In the genomic region with DNA sequence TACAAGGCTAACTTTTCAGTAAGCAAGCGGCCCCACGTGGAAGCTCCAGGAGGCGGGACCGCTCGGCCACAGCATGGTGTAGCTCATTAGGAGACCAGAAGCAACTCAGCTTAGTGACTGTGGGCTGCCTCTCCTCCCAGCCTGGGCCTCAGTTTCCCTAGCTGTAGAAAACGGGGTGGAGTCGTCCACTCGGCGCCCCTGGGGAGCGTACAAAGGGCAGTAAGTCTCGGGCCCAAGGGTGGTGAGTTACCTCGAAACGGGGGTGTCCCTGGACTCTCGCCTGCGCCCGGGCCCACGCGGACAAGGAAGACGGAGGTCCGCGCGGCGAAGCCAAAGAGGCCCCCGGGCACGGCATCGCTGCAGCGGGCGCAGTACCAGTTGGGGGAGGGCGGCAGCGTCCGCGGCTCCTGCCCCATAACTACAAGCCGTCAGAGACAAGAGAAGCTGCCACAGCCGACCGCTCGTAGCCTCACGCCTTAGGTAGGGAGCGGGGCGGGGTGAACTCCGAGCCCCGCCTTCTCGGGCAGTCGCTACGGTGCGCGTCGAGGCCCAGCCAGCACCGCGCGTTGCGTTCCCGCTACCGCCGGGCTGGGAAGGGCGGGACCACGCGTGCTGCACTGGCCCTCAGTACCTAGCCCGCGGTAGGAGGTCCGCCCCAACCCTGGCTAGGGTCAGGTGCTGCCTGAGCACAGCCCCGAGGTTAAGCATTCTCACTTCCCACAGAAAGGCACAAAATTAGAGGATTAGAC, we compare ENCODE assay signal across 1 cellular context.
TF ChIP-seq lines count a peak whose summit lies in the region.

Gene GEMIN5 (minus strand): TSS at position 494 of the 749 bp plus-strand sequence. CDS start 78 bp downstream, at position 416.

TF ChIP-seq in HepG2, 621 proteins besides CTCF, POLR2A, EP300 and RAD21 (continued from another document and continues in another):
- TF ChIP-seq AFF4 (CRISPR knock-in tag; IDR thresholded peaks at IDR 0.05) (no peak), ZNF770 (CRISPR knock-in tag; IDR thresholded peaks at IDR 0.05) (peak; percentile 64; the same call in 1 of the 2 replicates), AKAP8 (CRISPR knock-in tag; IDR thresholded peaks at IDR 0.05) (no peak), ZNF792 (CRISPR knock-in tag; IDR thresholded peaks at IDR 0.05) (peak; percentile 96), PTBP1 (IDR thresholded peaks at IDR 0.05; ENCODE audit: low read depth, low read length, poor library complexity, severe bottlenecking) (no peak), ZNF230 (CRISPR knock-in tag; IDR thresholded peaks at IDR 0.05) (peak; percentile 87; the same call in 1 of the 2 replicates), KAT7 (CRISPR knock-in tag; IDR thresholded peaks at IDR 0.05; ENCODE audit: borderline replicate concordance) (peak; percentile 97), KDM1A (CRISPR knock-in tag; IDR thresholded peaks at IDR 0.05) (no peak), CENPT (CRISPR knock-in tag; IDR thresholded peaks at IDR 0.05; ENCODE audit: low read depth) (no peak), GRHL1 (CRISPR knock-in tag; conservative IDR thresholded peaks at IDR 0.05) (no peak), JUN (CRISPR knock-in tag; IDR thresholded peaks at IDR 0.05) (peak; percentile 60; the same call in 1 of the 2 replicates), XRCC5 (optimal IDR thresholded peaks at IDR 0.05; ENCODE audit: low read length) (peak; percentile 86), GATAD2A (CRISPR knock-in tag; IDR thresholded peaks at IDR 0.05) (peak; percentile 48), ZNF207 (IDR thresholded peaks at IDR 0.05; ENCODE audit: borderline replicate concordance) (no peak), ZNF326 (CRISPR knock-in tag; IDR thresholded peaks at IDR 0.05; ENCODE audit: borderline replicate concordance) (no peak), ZFP37 (CRISPR knock-in tag; IDR thresholded peaks at IDR 0.05; ENCODE audit: borderline replicate concordance) (no peak), ZNF704 (CRISPR knock-in tag; IDR thresholded peaks at IDR 0.05; ENCODE audit: borderline replicate concordance) (peak; percentile 78; the same call in 1 of the 2 replicates), ZNF460 (CRISPR knock-in tag; IDR thresholded peaks at IDR 0.05; ENCODE audit: borderline replicate concordance) (no peak; the same call in 1 of the 2 replicates), RBAK (CRISPR knock-in tag; IDR thresholded peaks at IDR 0.05) (no peak), ZSCAN22 (CRISPR knock-in tag; IDR thresholded peaks at IDR 0.05) (no peak), KLF6 (CRISPR knock-in tag; IDR thresholded peaks at IDR 0.05) (peak; percentile 91), ZNF33B (CRISPR knock-in tag; IDR thresholded peaks at IDR 0.05) (no peak; the same call in 1 of the 2 replicates), MLX (CRISPR knock-in tag; IDR thresholded peaks at IDR 0.05) (no peak), ZNF775 (CRISPR knock-in tag; IDR thresholded peaks at IDR 0.05; ENCODE audit: borderline replicate concordance) (no peak)
- TF ChIP-seq, protein P1, sequence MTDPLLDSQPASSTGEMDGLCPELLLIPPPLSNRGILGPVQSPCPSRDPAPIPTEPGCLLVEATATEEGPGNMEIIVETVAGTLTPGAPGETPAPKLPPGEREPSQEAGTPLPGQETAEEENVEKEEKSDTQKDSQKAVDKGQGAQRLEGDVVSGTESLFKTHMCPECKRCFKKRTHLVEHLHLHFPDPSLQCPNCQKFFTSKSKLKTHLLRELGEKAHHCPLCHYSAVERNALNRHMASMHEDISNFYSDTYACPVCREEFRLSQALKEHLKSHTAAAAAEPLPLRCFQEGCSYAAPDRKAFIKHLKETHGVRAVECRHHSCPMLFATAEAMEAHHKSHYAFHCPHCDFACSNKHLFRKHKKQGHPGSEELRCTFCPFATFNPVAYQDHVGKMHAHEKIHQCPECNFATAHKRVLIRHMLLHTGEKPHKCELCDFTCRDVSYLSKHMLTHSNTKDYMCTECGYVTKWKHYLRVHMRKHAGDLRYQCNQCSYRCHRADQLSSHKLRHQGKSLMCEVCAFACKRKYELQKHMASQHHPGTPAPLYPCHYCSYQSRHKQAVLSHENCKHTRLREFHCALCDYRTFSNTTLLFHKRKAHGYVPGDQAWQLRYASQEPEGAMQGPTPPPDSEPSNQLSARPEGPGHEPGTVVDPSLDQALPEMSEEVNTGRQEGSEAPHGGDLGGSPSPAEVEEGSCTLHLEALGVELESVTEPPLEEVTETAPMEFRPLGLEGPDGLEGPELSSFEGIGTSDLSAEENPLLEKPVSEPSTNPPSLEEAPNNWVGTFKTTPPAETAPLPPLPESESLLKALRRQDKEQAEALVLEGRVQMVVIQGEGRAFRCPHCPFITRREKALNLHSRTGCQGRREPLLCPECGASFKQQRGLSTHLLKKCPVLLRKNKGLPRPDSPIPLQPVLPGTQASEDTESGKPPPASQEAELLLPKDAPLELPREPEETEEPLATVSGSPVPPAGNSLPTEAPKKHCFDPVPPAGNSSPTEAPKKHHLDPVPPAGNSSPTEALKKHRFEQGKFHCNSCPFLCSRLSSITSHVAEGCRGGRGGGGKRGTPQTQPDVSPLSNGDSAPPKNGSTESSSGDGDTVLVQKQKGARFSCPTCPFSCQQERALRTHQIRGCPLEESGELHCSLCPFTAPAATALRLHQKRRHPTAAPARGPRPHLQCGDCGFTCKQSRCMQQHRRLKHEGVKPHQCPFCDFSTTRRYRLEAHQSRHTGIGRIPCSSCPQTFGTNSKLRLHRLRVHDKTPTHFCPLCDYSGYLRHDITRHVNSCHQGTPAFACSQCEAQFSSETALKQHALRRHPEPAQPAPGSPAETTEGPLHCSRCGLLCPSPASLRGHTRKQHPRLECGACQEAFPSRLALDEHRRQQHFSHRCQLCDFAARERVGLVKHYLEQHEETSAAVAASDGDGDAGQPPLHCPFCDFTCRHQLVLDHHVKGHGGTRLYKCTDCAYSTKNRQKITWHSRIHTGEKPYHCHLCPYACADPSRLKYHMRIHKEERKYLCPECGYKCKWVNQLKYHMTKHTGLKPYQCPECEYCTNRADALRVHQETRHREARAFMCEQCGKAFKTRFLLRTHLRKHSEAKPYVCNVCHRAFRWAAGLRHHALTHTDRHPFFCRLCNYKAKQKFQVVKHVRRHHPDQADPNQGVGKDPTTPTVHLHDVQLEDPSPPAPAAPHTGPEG (CRISPR knock-in tag; IDR thresholded peaks at IDR 0.05), result peak; percentile 74
- TF ChIP-seq, protein P2, sequence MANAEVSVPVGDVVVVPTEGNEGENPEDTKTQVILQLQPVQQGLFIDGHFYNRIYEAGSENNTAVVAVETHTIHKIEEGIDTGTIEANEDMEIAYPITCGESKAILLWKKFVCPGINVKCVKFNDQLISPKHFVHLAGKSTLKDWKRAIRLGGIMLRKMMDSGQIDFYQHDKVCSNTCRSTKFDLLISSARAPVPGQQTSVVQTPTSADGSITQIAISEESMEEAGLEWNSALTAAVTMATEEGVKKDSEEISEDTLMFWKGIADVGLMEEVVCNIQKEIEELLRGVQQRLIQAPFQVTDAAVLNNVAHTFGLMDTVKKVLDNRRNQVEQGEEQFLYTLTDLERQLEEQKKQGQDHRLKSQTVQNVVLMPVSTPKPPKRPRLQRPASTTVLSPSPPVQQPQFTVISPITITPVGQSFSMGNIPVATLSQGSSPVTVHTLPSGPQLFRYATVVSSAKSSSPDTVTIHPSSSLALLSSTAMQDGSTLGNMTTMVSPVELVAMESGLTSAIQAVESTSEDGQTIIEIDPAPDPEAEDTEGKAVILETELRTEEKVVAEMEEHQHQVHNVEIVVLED (CRISPR knock-in tag; IDR thresholded peaks at IDR 0.05; ENCODE audit: borderline replicate concordance), result peak; percentile 78
- TF ChIP-seq, protein P3, sequence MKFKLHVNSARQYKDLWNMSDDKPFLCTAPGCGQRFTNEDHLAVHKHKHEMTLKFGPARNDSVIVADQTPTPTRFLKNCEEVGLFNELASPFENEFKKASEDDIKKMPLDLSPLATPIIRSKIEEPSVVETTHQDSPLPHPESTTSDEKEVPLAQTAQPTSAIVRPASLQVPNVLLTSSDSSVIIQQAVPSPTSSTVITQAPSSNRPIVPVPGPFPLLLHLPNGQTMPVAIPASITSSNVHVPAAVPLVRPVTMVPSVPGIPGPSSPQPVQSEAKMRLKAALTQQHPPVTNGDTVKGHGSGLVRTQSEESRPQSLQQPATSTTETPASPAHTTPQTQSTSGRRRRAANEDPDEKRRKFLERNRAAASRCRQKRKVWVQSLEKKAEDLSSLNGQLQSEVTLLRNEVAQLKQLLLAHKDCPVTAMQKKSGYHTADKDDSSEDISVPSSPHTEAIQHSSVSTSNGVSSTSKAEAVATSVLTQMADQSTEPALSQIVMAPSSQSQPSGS (CRISPR knock-in tag; IDR thresholded peaks at IDR 0.05), result peak; percentile 78; the same call in 1 of the 2 replicates
- TF ChIP-seq, protein P4, sequence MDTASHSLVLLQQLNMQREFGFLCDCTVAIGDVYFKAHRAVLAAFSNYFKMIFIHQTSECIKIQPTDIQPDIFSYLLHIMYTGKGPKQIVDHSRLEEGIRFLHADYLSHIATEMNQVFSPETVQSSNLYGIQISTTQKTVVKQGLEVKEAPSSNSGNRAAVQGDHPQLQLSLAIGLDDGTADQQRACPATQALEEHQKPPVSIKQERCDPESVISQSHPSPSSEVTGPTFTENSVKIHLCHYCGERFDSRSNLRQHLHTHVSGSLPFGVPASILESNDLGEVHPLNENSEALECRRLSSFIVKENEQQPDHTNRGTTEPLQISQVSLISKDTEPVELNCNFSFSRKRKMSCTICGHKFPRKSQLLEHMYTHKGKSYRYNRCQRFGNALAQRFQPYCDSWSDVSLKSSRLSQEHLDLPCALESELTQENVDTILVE (CRISPR knock-in tag; IDR thresholded peaks at IDR 0.05), result peak; percentile 68; the same call in 1 of the 2 replicates
- TF ChIP-seq, protein P5, sequence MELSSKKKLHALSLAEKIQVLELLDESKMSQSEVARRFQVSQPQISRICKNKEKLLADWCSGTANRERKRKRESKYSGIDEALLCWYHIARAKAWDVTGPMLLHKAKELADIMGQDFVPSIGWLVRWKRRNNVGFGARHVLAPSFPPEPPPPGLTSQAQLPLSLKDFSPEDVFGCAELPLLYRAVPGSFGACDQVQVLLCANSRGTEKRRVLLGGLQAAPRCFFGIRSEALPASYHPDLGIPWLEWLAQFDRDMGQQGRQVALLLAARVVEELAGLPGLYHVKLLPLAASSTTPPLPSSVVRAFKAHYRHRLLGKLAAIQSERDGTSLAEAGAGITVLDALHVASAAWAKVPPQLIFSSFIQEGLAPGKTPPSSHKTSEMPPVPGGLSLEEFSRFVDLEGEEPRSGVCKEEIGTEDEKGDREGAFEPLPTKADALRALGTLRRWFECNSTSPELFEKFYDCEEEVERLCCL (CRISPR knock-in tag; IDR thresholded peaks at IDR 0.05; ENCODE audit: borderline replicate concordance), result peak; percentile 52; the same call in 1 of the 2 replicates
